Comparison of ENCODE assay signal across 3 cellular contexts in genomic region chr17:3988297-3989120, GRCh38.
TF ChIP-seq lines count a peak whose summit lies in the region.

No MANE protein-coding gene starts in this region.

TF ChIP-seq in SK-N-SH, 30 proteins besides CTCF, POLR2A, EP300 and RAD21 (continued from another document):
- TF ChIP-seq SIN3A (IDR thresholded peaks at IDR 0.05; ENCODE audit: borderline replicate concordance, low read depth, low read length) (no peak), EZH2phosphoT487 (IDR thresholded peaks at IDR 0.05; ENCODE audit: borderline replicate concordance, low read depth) (no peak), MXI1 (IDR thresholded peaks at IDR 0.05; ENCODE audit: low read depth, low read length) (no peak), FOXJ3 (CRISPR knock-in tag; IDR thresholded peaks at IDR 0.05) (no peak), NFIC (IDR thresholded peaks at IDR 0.05; ENCODE audit: borderline replicate concordance) (no peak), FOSL2 (IDR thresholded peaks at IDR 0.05; ENCODE audit: borderline replicate concordance, low read depth) (no peak), FOXM1 (IDR thresholded peaks at IDR 0.05; ENCODE audit: low read depth) (no peak)

TF ChIP-seq in SK-N-SH treated with all-trans-retinoic acid at 6 μM for 48 hours, 23 proteins besides CTCF, POLR2A, EP300 and RAD21 (continued from another document):
- no peak for TF ChIP-seq TOX (CRISPR knock-in tag; IDR thresholded peaks at IDR 0.05; ENCODE audit: borderline replicate concordance)
- no peak for TF ChIP-seq GLIS3 (CRISPR knock-in tag; IDR thresholded peaks at IDR 0.05)
- no peak for TF ChIP-seq BACH2 (CRISPR knock-in tag; IDR thresholded peaks at IDR 0.05; ENCODE audit: borderline replicate concordance)
- TF ChIP-seq ZNF565 (CRISPR knock-in tag; conservative IDR thresholded peaks at IDR 0.05; ENCODE audit: low read depth), result no peak
- no peak for TF ChIP-seq ZNF70 (CRISPR knock-in tag; IDR thresholded peaks at IDR 0.05)
- TF ChIP-seq, protein P1, sequence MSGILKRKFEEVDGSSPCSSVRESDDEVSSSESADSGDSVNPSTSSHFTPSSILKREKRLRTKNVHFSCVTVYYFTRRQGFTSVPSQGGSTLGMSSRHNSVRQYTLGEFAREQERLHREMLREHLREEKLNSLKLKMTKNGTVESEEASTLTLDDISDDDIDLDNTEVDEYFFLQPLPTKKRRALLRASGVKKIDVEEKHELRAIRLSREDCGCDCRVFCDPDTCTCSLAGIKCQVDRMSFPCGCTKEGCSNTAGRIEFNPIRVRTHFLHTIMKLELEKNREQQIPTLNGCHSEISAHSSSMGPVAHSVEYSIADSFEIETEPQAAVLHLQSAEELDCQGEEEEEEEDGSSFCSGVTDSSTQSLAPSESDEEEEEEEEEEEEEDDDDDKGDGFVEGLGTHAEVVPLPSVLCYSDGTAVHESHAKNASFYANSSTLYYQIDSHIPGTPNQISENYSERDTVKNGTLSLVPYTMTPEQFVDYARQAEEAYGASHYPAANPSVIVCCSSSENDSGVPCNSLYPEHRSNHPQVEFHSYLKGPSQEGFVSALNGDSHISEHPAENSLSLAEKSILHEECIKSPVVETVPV (CRISPR knock-in tag; IDR thresholded peaks at IDR 0.05), result no peak
- TF ChIP-seq ARNTL (CRISPR knock-in tag; IDR thresholded peaks at IDR 0.05; ENCODE audit: borderline replicate concordance, low read depth), result no peak
- no peak for TF ChIP-seq TSHZ2 (CRISPR knock-in tag; IDR thresholded peaks at IDR 0.05)
- TF ChIP-seq TCF4 (CRISPR knock-in tag; IDR thresholded peaks at IDR 0.05; ENCODE audit: borderline replicate concordance), result no peak
- TF ChIP-seq, protein P2, sequence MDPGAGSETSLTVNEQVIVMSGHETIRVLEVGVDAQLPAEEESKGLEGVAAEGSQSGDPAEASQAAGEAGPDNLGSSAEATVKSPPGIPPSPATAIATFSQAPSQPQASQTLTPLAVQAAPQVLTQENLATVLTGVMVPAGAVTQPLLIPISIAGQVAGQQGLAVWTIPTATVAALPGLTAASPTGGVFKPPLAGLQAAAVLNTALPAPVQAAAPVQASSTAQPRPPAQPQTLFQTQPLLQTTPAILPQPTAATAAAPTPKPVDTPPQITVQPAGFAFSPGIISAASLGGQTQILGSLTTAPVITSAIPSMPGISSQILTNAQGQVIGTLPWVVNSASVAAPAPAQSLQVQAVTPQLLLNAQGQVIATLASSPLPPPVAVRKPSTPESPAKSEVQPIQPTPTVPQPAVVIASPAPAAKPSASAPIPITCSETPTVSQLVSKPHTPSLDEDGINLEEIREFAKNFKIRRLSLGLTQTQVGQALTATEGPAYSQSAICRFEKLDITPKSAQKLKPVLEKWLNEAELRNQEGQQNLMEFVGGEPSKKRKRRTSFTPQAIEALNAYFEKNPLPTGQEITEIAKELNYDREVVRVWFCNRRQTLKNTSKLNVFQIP (CRISPR knock-in tag; IDR thresholded peaks at IDR 0.05; ENCODE audit: borderline replicate concordance, low read depth), result no peak
- TF ChIP-seq, protein P3, sequence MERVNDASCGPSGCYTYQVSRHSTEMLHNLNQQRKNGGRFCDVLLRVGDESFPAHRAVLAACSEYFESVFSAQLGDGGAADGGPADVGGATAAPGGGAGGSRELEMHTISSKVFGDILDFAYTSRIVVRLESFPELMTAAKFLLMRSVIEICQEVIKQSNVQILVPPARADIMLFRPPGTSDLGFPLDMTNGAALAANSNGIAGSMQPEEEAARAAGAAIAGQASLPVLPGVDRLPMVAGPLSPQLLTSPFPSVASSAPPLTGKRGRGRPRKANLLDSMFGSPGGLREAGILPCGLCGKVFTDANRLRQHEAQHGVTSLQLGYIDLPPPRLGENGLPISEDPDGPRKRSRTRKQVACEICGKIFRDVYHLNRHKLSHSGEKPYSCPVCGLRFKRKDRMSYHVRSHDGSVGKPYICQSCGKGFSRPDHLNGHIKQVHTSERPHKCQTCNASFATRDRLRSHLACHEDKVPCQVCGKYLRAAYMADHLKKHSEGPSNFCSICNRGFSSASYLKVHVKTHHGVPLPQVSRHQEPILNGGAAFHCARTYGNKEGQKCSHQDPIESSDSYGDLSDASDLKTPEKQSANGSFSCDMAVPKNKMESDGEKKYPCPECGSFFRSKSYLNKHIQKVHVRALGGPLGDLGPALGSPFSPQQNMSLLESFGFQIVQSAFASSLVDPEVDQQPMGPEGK (CRISPR knock-in tag; IDR thresholded peaks at IDR 0.05; ENCODE audit: borderline replicate concordance), result no peak
- TF ChIP-seq CREB5 (CRISPR knock-in tag; IDR thresholded peaks at IDR 0.05; ENCODE audit: low read depth), result no peak
- no peak for TF ChIP-seq ZNF8 (CRISPR knock-in tag; IDR thresholded peaks at IDR 0.05)
- no peak for TF ChIP-seq CSDC2 (CRISPR knock-in tag; IDR thresholded peaks at IDR 0.05)
- no peak for TF ChIP-seq OSR1 (CRISPR knock-in tag; IDR thresholded peaks at IDR 0.05)
- TF ChIP-seq ISL1 (CRISPR knock-in tag; IDR thresholded peaks at IDR 0.05), result no peak

TF ChIP-seq in K562, 482 proteins besides CTCF, POLR2A, EP300 and RAD21 (continued from another document):
- TF ChIP-seq ESRRA (IDR thresholded peaks at IDR 0.05; ENCODE audit: borderline replicate concordance, low read depth) (peak; percentile 97), ZNF384 (IDR thresholded peaks at IDR 0.05; ENCODE audit: low read depth, low read length) (no peak), RBM25 (IDR thresholded peaks at IDR 0.05; ENCODE audit: low read depth, low read length, severe bottlenecking) (peak; percentile 49), NFIC (IDR thresholded peaks at IDR 0.05) (0 out of 2 replicates have a peak, but pooled peaks have one; percentile 31), BCOR (IDR thresholded peaks at IDR 0.05) (0 out of 2 replicates have a peak, but pooled peaks have one; percentile 21), ZNF121 (CRISPR knock-in tag; conservative IDR thresholded peaks at IDR 0.05) (peak; percentile 88)
